In genomic region chr11:2203440-2204259, GRCh38 we compare ENCODE assay signal across 1 cellular context.
A peak's percentile ranks its signal among the peaks of the same experiment; 100 is the strongest.
TF ChIP-seq lines count a peak whose summit lies in the region.

No MANE protein-coding gene starts in this region.

TF ChIP-seq in HepG2, 621 proteins besides CTCF, POLR2A, EP300 and RAD21 (continued from another document and continues in another):
- TF ChIP-seq LBX2 (CRISPR knock-in tag; IDR thresholded peaks at IDR 0.05; ENCODE audit: borderline replicate concordance) (no peak), NFYB (CRISPR knock-in tag; IDR thresholded peaks at IDR 0.05) (no peak), NRL (CRISPR knock-in tag; IDR thresholded peaks at IDR 0.05; ENCODE audit: borderline replicate concordance) (no peak), NCOA1 (CRISPR knock-in tag; IDR thresholded peaks at IDR 0.05) (no peak), LCORL (IDR thresholded peaks at IDR 0.05) (no peak), LCORL (CRISPR knock-in tag; IDR thresholded peaks at IDR 0.05) (peak; percentile 74; the same call in 1 of the 2 replicates), ZNF674 (CRISPR knock-in tag; IDR thresholded peaks at IDR 0.05; ENCODE audit: low read depth) (no peak), SMYD3 (CRISPR knock-in tag; IDR thresholded peaks at IDR 0.05) (no peak), ZBTB49 (CRISPR knock-in tag; IDR thresholded peaks at IDR 0.05; ENCODE audit: borderline replicate concordance) (no peak), U2AF2 (IDR thresholded peaks at IDR 0.05; ENCODE audit: low read depth, low read length) (no peak), ZSCAN30 (CRISPR knock-in tag; IDR thresholded peaks at IDR 0.05) (no peak), ZNF552 (CRISPR knock-in tag; IDR thresholded peaks at IDR 0.05; ENCODE audit: borderline replicate concordance) (no peak), AGO1 (IDR thresholded peaks at IDR 0.05; ENCODE audit: low read depth, low read length, poor library complexity, severe bottlenecking) (no peak), ZNF720 (CRISPR knock-in tag; IDR thresholded peaks at IDR 0.05) (no peak), ZZZ3 (CRISPR knock-in tag; IDR thresholded peaks at IDR 0.05; ENCODE audit: borderline replicate concordance) (no peak), NBN (conservative IDR thresholded peaks at IDR 0.05) (no peak), KLF15 (CRISPR knock-in tag; IDR thresholded peaks at IDR 0.05; ENCODE audit: borderline replicate concordance) (no peak), PLSCR1 (CRISPR knock-in tag; IDR thresholded peaks at IDR 0.05; ENCODE audit: borderline replicate concordance) (no peak), TFE3 (CRISPR knock-in tag; IDR thresholded peaks at IDR 0.05) (no peak), MEIS2 (CRISPR knock-in tag; IDR thresholded peaks at IDR 0.05) (peak; percentile 70), MXI1 (IDR thresholded peaks at IDR 0.05; ENCODE audit: borderline replicate concordance, low read depth, low read length) (no peak), MAX (IDR thresholded peaks at IDR 0.05) (peak; percentile 63), MAFK (conservative IDR thresholded peaks at IDR 0.05 in 1 of 2, IDR thresholded peaks at IDR 0.05 in 1 of 2; ENCODE audit: low read length in 2 of 2) (no peak), ARNT (IDR thresholded peaks at IDR 0.05) (no peak), ZBTB25 (CRISPR knock-in tag; IDR thresholded peaks at IDR 0.05) (no peak), ZNF703 (CRISPR knock-in tag; IDR thresholded peaks at IDR 0.05; ENCODE audit: borderline replicate concordance) (no peak), SP5 (CRISPR knock-in tag; IDR thresholded peaks at IDR 0.05; ENCODE audit: borderline replicate concordance, low read depth) (peak; percentile 95), PCBP2 (optimal IDR thresholded peaks at IDR 0.05; ENCODE audit: low read depth, low read length, poor library complexity, severe bottlenecking) (no peak), SUZ12 (IDR thresholded peaks at IDR 0.05; ENCODE audit: low read depth, low read length) (no peak), ZBTB40 (IDR thresholded peaks at IDR 0.05) (no peak), ZBTB40 (CRISPR knock-in tag; IDR thresholded peaks at IDR 0.05) (0 out of 2 replicates have a peak, but pooled peaks have one; percentile 17), ZNF33A (CRISPR knock-in tag; IDR thresholded peaks at IDR 0.05; ENCODE audit: borderline replicate concordance) (no peak), ZNF354B (CRISPR knock-in tag; IDR thresholded peaks at IDR 0.05) (no peak), ZNF562 (CRISPR knock-in tag; IDR thresholded peaks at IDR 0.05; ENCODE audit: borderline replicate concordance) (no peak), ZFYVE20 (CRISPR knock-in tag; IDR thresholded peaks at IDR 0.05; ENCODE audit: borderline replicate concordance, low read depth) (no peak), PHF21A (CRISPR knock-in tag; IDR thresholded peaks at IDR 0.05) (peak; percentile 72; the same call in 1 of the 2 replicates), MXD1 (CRISPR knock-in tag; IDR thresholded peaks at IDR 0.05) (no peak), AKAP8 (CRISPR knock-in tag; IDR thresholded peaks at IDR 0.05) (no peak), ZNF761 (CRISPR knock-in tag; conservative IDR thresholded peaks at IDR 0.05) (no peak), HHEX (CRISPR knock-in tag; IDR thresholded peaks at IDR 0.05) (no peak), HNRNPLL (IDR thresholded peaks at IDR 0.05; ENCODE audit: low read depth, low read length, poor library complexity, severe bottlenecking) (peak; percentile 5), CEBPZ (IDR thresholded peaks at IDR 0.05; ENCODE audit: low read length) (no peak), RARA (CRISPR knock-in tag; IDR thresholded peaks at IDR 0.05) (peak; percentile 69), ZNF432 (CRISPR knock-in tag; IDR thresholded peaks at IDR 0.05; ENCODE audit: borderline replicate concordance) (no peak), ETS1 (CRISPR knock-in tag; IDR thresholded peaks at IDR 0.05) (no peak)
